2 cellular contexts compared by ENCODE assay signal in the genomic region with DNA sequence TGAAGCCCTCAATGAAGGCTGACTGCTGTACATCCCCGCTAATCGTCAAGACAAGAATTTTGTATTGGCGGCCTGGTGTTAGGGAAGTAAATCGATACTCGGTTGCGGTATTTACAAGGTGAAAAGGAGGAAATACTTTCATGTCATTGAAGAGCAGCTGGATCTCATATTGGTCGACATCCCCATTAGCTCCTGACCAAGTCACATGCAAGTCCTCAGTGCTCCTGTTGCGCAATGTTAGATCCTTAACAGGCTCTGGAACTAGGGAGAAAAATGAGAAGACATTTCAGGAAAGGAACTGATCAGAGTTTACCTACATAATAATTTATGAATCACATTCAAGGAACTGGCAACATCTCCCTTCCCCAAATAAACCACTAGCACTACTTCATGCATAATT.
TF ChIP-seq lines count a peak whose summit lies in the region.

No MANE protein-coding gene starts in this region.

TF ChIP-seq in HCT116, 20 proteins besides CTCF, POLR2A, EP300 and RAD21:
- 0 out of 2 replicates have a peak, but pooled peaks have one; percentile 30 for TF ChIP-seq CEBPB (IDR thresholded peaks at IDR 0.05; ENCODE audit: low read depth)
- TF ChIP-seq, protein P1, sequence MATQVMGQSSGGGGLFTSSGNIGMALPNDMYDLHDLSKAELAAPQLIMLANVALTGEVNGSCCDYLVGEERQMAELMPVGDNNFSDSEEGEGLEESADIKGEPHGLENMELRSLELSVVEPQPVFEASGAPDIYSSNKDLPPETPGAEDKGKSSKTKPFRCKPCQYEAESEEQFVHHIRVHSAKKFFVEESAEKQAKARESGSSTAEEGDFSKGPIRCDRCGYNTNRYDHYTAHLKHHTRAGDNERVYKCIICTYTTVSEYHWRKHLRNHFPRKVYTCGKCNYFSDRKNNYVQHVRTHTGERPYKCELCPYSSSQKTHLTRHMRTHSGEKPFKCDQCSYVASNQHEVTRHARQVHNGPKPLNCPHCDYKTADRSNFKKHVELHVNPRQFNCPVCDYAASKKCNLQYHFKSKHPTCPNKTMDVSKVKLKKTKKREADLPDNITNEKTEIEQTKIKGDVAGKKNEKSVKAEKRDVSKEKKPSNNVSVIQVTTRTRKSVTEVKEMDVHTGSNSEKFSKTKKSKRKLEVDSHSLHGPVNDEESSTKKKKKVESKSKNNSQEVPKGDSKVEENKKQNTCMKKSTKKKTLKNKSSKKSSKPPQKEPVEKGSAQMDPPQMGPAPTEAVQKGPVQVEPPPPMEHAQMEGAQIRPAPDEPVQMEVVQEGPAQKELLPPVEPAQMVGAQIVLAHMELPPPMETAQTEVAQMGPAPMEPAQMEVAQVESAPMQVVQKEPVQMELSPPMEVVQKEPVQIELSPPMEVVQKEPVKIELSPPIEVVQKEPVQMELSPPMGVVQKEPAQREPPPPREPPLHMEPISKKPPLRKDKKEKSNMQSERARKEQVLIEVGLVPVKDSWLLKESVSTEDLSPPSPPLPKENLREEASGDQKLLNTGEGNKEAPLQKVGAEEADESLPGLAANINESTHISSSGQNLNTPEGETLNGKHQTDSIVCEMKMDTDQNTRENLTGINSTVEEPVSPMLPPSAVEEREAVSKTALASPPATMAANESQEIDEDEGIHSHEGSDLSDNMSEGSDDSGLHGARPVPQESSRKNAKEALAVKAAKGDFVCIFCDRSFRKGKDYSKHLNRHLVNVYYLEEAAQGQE (IDR thresholded peaks at IDR 0.05; ENCODE audit: low read depth): no peak

TF ChIP-seq in H1, 55 proteins besides CTCF, POLR2A, EP300 and RAD21:
- TF ChIP-seq CEBPB (IDR thresholded peaks at IDR 0.05; ENCODE audit: low read depth, low read length) (peak; percentile 91), SRF (IDR thresholded peaks at IDR 0.05; ENCODE audit: low read depth, low read length) (no peak)
